12 cellular contexts compared by ENCODE assay signal in the genomic region with DNA sequence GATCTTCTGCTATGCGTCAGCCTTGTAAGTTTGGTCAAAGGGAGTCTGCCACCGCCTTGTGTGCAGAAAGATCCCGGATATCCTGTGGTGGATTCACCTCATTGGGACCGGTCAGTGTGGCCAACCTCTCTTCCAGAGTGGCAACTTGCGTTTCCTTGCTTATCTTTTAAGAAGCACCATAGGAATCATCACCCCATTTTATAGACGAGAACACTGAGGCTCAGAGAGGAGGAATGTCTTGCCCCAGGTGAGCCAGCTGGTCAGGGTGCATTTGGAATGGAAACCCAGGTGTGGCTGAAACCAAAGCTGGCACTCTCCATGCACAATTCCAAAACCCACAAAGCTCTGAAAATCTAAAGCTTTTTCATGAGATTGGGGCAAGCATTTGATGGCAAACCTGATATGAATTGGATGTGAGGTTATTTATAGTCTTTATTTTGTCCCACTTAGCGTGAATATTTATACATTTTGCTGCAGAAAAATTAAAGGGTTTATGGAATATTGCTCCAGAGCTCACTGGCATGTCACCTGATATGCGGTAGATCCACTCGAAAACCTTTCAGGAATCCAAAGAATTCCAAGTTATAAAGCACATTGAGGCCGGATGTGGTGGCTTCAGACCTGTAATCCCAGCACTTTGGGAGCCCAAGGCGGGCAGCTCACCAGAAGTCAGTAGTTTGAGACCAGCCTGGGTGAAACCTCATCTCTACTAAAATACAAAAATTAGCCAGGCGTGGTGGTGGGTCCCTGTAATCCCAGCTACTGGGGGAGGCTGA. TPM values are rescaled to one million over a fixed set of nuclear protein-coding genes. Genes with fewer than 3 reads are reported as not detected.
DNase-seq lines count a peak whose midpoint lies in the region; ATAC-seq and TF ChIP-seq lines count a peak whose summit lies in the region.
"Had no signal": no experiment of that assay in that cellular context is flagged by ENCODE, and none has a peak within 500 bp of the region (broad histone marks: within the 10 kb centered on the region; RNA-seq: fewer than 3 reads in every experiment).

No MANE protein-coding gene starts in this region.

- no peak overlapping the region for H3K4me3 ChIP-seq in astrocyte of the spinal cord (ENCODE audit: low read depth, low read length)

- no peak for TF ChIP-seq CTCF in astrocyte of the spinal cord (IDR thresholded peaks at IDR 0.05; ENCODE audit: low read depth, low read length)
- no peak for TF ChIP-seq CTCF in mesothelial cell of epicardium (IDR thresholded peaks at IDR 0.05; ENCODE audit: unreplicated experiment)

- H3K4me3 Mint-ChIP-seq in mesothelial cell of epicardium, result no peak overlapping the region
- no peak overlapping the region for H3K4me3 Mint-ChIP-seq in natural killer cell treated with Interleukin-12 subunit alpha and Interleukin-12 subunit beta and Interleukin-15 and Interleukin-18, amount 100 ng/mL, for 72 hours
- H3K4me3 Mint-ChIP-seq: activated naive CD4-positive, alpha-beta T cell treated with anti-CD3 and anti-CD28 coated beads, Interleukin-2, amount 50 U/mL, for 24 hours had no signal

- in situ Hi-C loops in astrocyte of the spinal cord (cut with HindIII; ENCODE audit: low sequenced_read_pairs), result no loop called here

- peaks cover 10% of the 10 kb centered on the region for H3K4me1 Mint-ChIP-seq in mesothelial cell of epicardium
- H3K4me1 Mint-ChIP-seq in natural killer cell treated with Interleukin-12 subunit alpha and Interleukin-12 subunit beta and Interleukin-15 and Interleukin-18, amount 100 ng/mL, for 72 hours (ENCODE audit: low read depth in 2 of 2), result no peaks in the 10 kb centered on the region

- DNase-seq in EL (peak; percentile 64), LHCN-M2 (ENCODE audit: low read depth) (peak; percentile 70), astrocyte of the spinal cord (ENCODE audit: low read depth, low spot score) (peak; percentile 6), mesothelial cell of epicardium (ENCODE audit: low spot score in 2 of 2, unreplicated experiment in 2 of 2) (no peak), NCI-H510A treated with DMSO at 0.1 percent for 48 hours (lab: John Stamatoyannopoulos, UW) (no peak)
- no peak for DNase-seq in natural killer cell treated with Interleukin-12 subunit alpha and Interleukin-12 subunit beta and Interleukin-15 and Interleukin-18, amount 100 ng/mL, for 72 hours (ENCODE audit: low spot score)
- DNase-seq: left cardiac atrium, MM.1S, SHP77 had no signal

- peaks cover 2% of the 10 kb centered on the region for H3K27me3 Mint-ChIP-seq in mesothelial cell of epicardium (ENCODE audit: low read depth)
- peaks cover 4 to 8% of the 10 kb centered on the region in 2 donors for H3K27me3 Mint-ChIP-seq in natural killer cell treated with Interleukin-12 subunit alpha and Interleukin-12 subunit beta and Interleukin-15 and Interleukin-18, amount 100 ng/mL, for 72 hours
- H3K27me3 Mint-ChIP-seq: activated naive CD4-positive, alpha-beta T cell treated with anti-CD3 and anti-CD28 coated beads, Interleukin-2, amount 50 U/mL, for 24 hours had no signal

- no peaks in the 10 kb centered on the region for H3K9me3 Mint-ChIP-seq in mesothelial cell of epicardium
- H3K9me3 Mint-ChIP-seq in natural killer cell treated with Interleukin-12 subunit alpha and Interleukin-12 subunit beta and Interleukin-15 and Interleukin-18, amount 100 ng/mL, for 72 hours, result no peaks in the 10 kb centered on the region
- H3K9me3 Mint-ChIP-seq: activated naive CD4-positive, alpha-beta T cell treated with anti-CD3 and anti-CD28 coated beads, Interleukin-2, amount 50 U/mL, for 24 hours had no signal

- H3K36me3 Mint-ChIP-seq in mesothelial cell of epicardium, result no peaks in the 10 kb centered on the region
- no peaks in the 10 kb centered on the region for H3K36me3 Mint-ChIP-seq in natural killer cell treated with Interleukin-12 subunit alpha and Interleukin-12 subunit beta and Interleukin-15 and Interleukin-18, amount 100 ng/mL, for 72 hours
- H3K36me3 Mint-ChIP-seq: activated naive CD4-positive, alpha-beta T cell treated with anti-CD3 and anti-CD28 coated beads, Interleukin-2, amount 50 U/mL, for 24 hours had no signal

- no peak for ATAC-seq in natural killer cell treated with Interleukin-12 subunit alpha and Interleukin-12 subunit beta and Interleukin-15 and Interleukin-18, amount 100 ng/mL, for 72 hours
- no peak for ATAC-seq in HG03196 (IDR thresholded peaks at IDR 0.05; ENCODE audit: unreplicated experiment)

- H3K27ac Mint-ChIP-seq in mesothelial cell of epicardium, result peak overlapping the region; percentile 21
- no peak overlapping the region for H3K27ac Mint-ChIP-seq in natural killer cell treated with Interleukin-12 subunit alpha and Interleukin-12 subunit beta and Interleukin-15 and Interleukin-18, amount 100 ng/mL, for 72 hours
- H3K27ac Mint-ChIP-seq: progenitor cell of endocrine pancreas had no signal

RNA-seq across cellular contexts. Expression of a gene that starts 12.1 kb away (rescaled TPM):
- total RNA-seq in LHCN-M2 (2014; rRNA removed), result 455 and 528 TPM in 2 replicates
- 244 TPM for polyA plus RNA-seq in LHCN-M2 (2012)
- total RNA-seq in mesothelial cell of epicardium, result 194 to 204 TPM (median 197 TPM) in 3 replicates
- 100 to 1,000 TPM; 248 to 321 TPM for total RNA-seq in natural killer cell treated with Interleukin-12 subunit alpha and Interleukin-12 subunit beta and Interleukin-15 and Interleukin-18, amount 100 ng/mL, for 72 hours

RNA-seq across cellular contexts. Expression of a gene that starts 34.2 kb away (rescaled TPM):
- total RNA-seq in LHCN-M2 (2014; rRNA removed) (14.8 and 19.5 TPM in 2 replicates), mesothelial cell of epicardium (39.8 to 43.9 TPM (median 39.9 TPM) in 3 replicates)
- 12.6 TPM for polyA plus RNA-seq in LHCN-M2 (2012)
- total RNA-seq in natural killer cell treated with Interleukin-12 subunit alpha and Interleukin-12 subunit beta and Interleukin-15 and Interleukin-18, amount 100 ng/mL, for 72 hours, result 10 to 100 TPM in 1 of 2 donors, 1 to 10 TPM in 1; 6.5 to 25.5 TPM

RNA-seq across cellular contexts. Expression of a gene that starts 59.6 kb away (rescaled TPM):
- total RNA-seq in LHCN-M2 (2014; rRNA removed), result 34.4 and 38.9 TPM in 2 replicates
- polyA plus RNA-seq in LHCN-M2 (2012), result 129 TPM
- total RNA-seq in mesothelial cell of epicardium, result 54.9 to 64.1 TPM (median 59.1 TPM) in 3 replicates
- 10 to 100 TPM; 67.5 to 96.7 TPM for total RNA-seq in natural killer cell treated with Interleukin-12 subunit alpha and Interleukin-12 subunit beta and Interleukin-15 and Interleukin-18, amount 100 ng/mL, for 72 hours

Comparison
In these comparisons a context has a peak if more than half of its experiments do, and no peak if none do; other contexts are left out.
1. DNase-seq: peak in EL (single experiment), LHCN-M2 (single experiment) and astrocyte of the spinal cord (single experiment); none in mesothelial cell of epicardium (0 of 2), natural killer cell treated with Interleukin-12 subunit alpha and Interleukin-12 subunit beta and Interleukin-15 and Interleukin-18, amount 100 ng/mL, for 72 hours (single experiment) and NCI-H510A treated with DMSO at 0.1 percent for 48 hours (single experiment).